26 cellular contexts compared by ENCODE assay signal in the genomic region with DNA sequence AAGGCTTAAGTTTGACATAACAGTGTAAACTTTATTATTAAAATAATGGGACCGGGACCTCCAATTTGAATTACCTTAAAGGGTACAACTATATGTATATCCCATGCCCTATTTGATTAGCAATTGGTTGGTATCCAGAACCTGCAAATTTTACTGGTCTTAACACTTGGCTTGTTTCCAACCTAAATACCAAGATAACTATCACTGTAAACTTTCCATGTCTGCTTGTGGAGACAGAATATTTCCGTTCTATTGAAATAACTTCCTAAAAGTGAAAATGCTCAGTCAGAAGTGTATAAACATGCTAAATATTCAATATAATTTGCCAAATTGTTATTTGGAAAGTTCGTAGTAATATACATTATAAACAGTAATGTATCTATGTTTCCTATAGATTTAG.
"Had no signal": no experiment of that assay in that cellular context is flagged by ENCODE, and none has a peak within 500 bp of the region (broad histone marks: within the 10 kb centered on the region; RNA-seq: fewer than 3 reads in every experiment).

No MANE protein-coding gene starts in this region.

- H3K4me3 ChIP-seq: dorsolateral prefrontal cortex, esophagus squamous epithelium, gastroesophageal sphincter had no signal

- H3K9me3 ChIP-seq: esophagus squamous epithelium, gastroesophageal sphincter had no signal

- H3K27me3 ChIP-seq: brain microvascular endothelial cell, esophagus squamous epithelium, gastroesophageal sphincter had no signal

- H3K36me3 ChIP-seq: brain microvascular endothelial cell, esophagus squamous epithelium, gastroesophageal sphincter, WERI-Rb-1 had no signal

- H3K27ac ChIP-seq: brain microvascular endothelial cell, dorsolateral prefrontal cortex, epithelial cell of prostate, esophagus squamous epithelium, gastroesophageal sphincter, WERI-Rb-1 had no signal

- H3K4me1 ChIP-seq: esophagus squamous epithelium, gastroesophageal sphincter had no signal

- DNase-seq: activated B cell treated with CpG ODN at 0.5 μM for 24 hours; activated CD4-positive, alpha-beta T cell treated with anti-CD3 and anti-CD28 coated beads for 48 hours; activated CD4-positive, alpha-beta T cell treated with anti-CD3 and anti-CD28 coated beads, Interleukin-2, amount 50 U/mL, for 1 hour; activated CD4-positive, alpha-beta T cell treated with anti-CD3 and anti-CD28 coated beads, Interleukin-2, amount 50 U/mL, for 48 hours; activated CD8-positive, alpha-beta memory T cell treated with anti-CD3 and anti-CD28 coated beads for 24 hours; activated CD8-positive, alpha-beta T cell treated with anti-CD3 and anti-CD28 coated beads for 36 hours; activated effector memory CD4-positive, alpha-beta T cell treated with Interleukin-2 at 50 U/mL for 16 hours; activated gamma-delta T cell treated with Interleukin-2 at 50 U/mL for 16 hours; activated naive CD4-positive, alpha-beta T cell treated with anti-CD3 and anti-CD28 coated beads, Interleukin-2, amount 50 U/mL, for 16 hours; activated naive CD4-positive, alpha-beta T cell treated with Interleukin-2 at 50 U/mL for 16 hours; activated T-cell treated with anti-CD3 and anti-CD28 coated beads, Interleukin-2, amount 50 U/mL, for 4 hours; amniotic stem cell; anterior cingulate cortex; brain microvascular endothelial cell; cortex of kidney; dorsolateral prefrontal cortex; effector CD4-positive, alpha-beta T cell; effector memory CD8-positive, alpha-beta T cell; esophagus squamous epithelium; foreskin melanocyte; T-helper 1 cell; T-helper 17 cell; T1000; WERI-Rb-1 had no signal
